ENCODE assay signal across 10 cellular contexts in genomic region chr5:62046191-62046590, GRCh38.
"Had no signal": no experiment of that assay in that cellular context is flagged by ENCODE, and none has a peak within 500 bp of the region (broad histone marks: within the 10 kb centered on the region; RNA-seq: fewer than 3 reads in every experiment).

No MANE protein-coding gene starts in this region.

- ATAC-seq: GM23338, HCT116 had no signal

- H3K27ac ChIP-seq: GM23248 had no signal

- H3K4me2 ChIP-seq: GM23338 had no signal

- H3K36me3 ChIP-seq: HAP-1 had no signal

- H3K9ac ChIP-seq: GM23248 had no signal

- H3K4me3 ChIP-seq: GM23248, GM23338, HAP-1 had no signal

- H2AFZ ChIP-seq: GM23248, GM23338 had no signal

- FAIRE-seq: H54 had no signal

- H3K9me3 ChIP-seq: HAP-1 had no signal

- DNase-seq: GM23248, GOT3, H7, H9, HCEC 1CT, HFFc6 had no signal
